ENCODE assay signal across 16 cellular contexts in the genomic region with DNA sequence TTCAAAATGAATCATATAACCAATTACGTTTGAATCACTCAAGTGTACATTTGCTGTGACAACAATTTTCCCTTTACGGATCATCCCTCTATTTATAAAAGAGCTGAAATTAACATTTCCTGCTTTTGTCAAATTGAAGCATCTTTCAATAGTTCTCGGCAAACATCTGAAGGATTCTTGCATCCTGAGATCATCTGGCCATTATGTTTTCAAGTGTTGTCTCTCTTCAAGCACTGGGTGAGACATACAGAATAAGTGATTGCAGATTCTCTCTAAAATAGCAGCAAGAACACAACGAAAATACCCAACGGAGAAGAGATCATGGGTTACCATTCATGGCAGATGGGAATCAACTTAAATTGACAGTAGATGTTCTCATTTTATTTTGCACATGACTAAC.
DNase-seq lines count a peak whose midpoint lies in the region; ATAC-seq and TF ChIP-seq lines count a peak whose summit lies in the region.
"Had no signal": no experiment of that assay in that cellular context is flagged by ENCODE, and none has a peak within 500 bp of the region (broad histone marks: within the 10 kb centered on the region; RNA-seq: fewer than 3 reads in every experiment).

No MANE protein-coding gene starts in this region.

- no peaks in the 10 kb centered on the region for H3K27me3 ChIP-seq in NT2/D1 (ENCODE audit: insufficient read depth, insufficient read length)
- H3K27me3 ChIP-seq: neutrophil had no signal

- no peaks in the 10 kb centered on the region for H3K9me3 Mint-ChIP-seq in osteocyte (ENCODE audit: unreplicated experiment)

- peak overlapping the region; percentile 23 for H3K27ac Mint-ChIP-seq in osteocyte (ENCODE audit: unreplicated experiment)
- H3K27ac Mint-ChIP-seq: activated naive CD4-positive, alpha-beta T cell treated with anti-CD3 and anti-CD28 coated beads, Interleukin-2, amount 50 U/mL, for 24 hours had no signal

- H3K4me1 ChIP-seq in NT2/D1 (ENCODE audit: insufficient read depth, insufficient read length), result no peaks in the 10 kb centered on the region
- H3K4me1 ChIP-seq: Caco-2 had no signal

- no peak overlapping the region for H3K9ac ChIP-seq in NT2/D1 (ENCODE audit: insufficient read length, low read depth)

- peaks cover 34% of the 10 kb centered on the region for H3K4me1 Mint-ChIP-seq in osteocyte (ENCODE audit: unreplicated experiment)
- H3K4me1 Mint-ChIP-seq: activated naive CD4-positive, alpha-beta T cell treated with anti-CD3 and anti-CD28 coated beads, Interleukin-2, amount 50 U/mL, for 24 hours had no signal

- no peaks in the 10 kb centered on the region for H3K36me3 Mint-ChIP-seq in osteocyte (ENCODE audit: unreplicated experiment)
- H3K36me3 Mint-ChIP-seq: activated naive CD4-positive, alpha-beta T cell treated with anti-CD3 and anti-CD28 coated beads, Interleukin-2, amount 50 U/mL, for 24 hours had no signal

- H3K27me3 Mint-ChIP-seq in osteocyte (ENCODE audit: unreplicated experiment), result no peaks in the 10 kb centered on the region
- H3K27me3 Mint-ChIP-seq: activated naive CD4-positive, alpha-beta T cell treated with anti-CD3 and anti-CD28 coated beads, Interleukin-2, amount 50 U/mL, for 24 hours had no signal

- H3K36me3 ChIP-seq in NT2/D1 (ENCODE audit: insufficient read depth, insufficient read length, low read length), result no peaks in the 10 kb centered on the region
- H3K36me3 ChIP-seq: neutrophil had no signal

- no peak overlapping the region for H3K4me3 ChIP-seq in NT2/D1 (ENCODE audit: insufficient read length, low read depth)
- H3K4me3 ChIP-seq: K562 had no signal

- peak; percentile 45 for DNase-seq in GM04503 (ENCODE audit: low read depth)
- peak; percentile 64 for DNase-seq in NT2/D1 (ENCODE audit: low read depth, low spot score)
- peak; percentile 46 for DNase-seq in fibroblast of gingiva (ENCODE audit: low read depth)
- DNase-seq in osteocyte (ENCODE audit: extremely low spot score, unreplicated experiment), result no peak
- DNase-seq in activated T-cell treated with anti-CD3 and anti-CD28 coated beads, Interleukin-2, amount 50 U/mL, for 1 hour, result no peak
- DNase-seq in activated CD4-positive, alpha-beta T cell treated with anti-CD3 and anti-CD28 coated beads, Interleukin-2, amount 50 U/mL, for 4 hours, result no peak
- DNase-seq: activated CD4-positive, alpha-beta T cell treated with anti-CD3 and anti-CD28 coated beads, Interleukin-2, amount 50 U/mL, for 48 hours; Caco-2; islet precursor cell; NCI-H446; stimulated activated CD4-positive, alpha-beta T cell treated with anti-CD3 and anti-CD28 coated beads, Interleukin-2, amount 100 ng/mL, for 24 hours had no signal

- no peak overlapping the region for H3K4me3 Mint-ChIP-seq in osteocyte (ENCODE audit: unreplicated experiment)
- H3K4me3 Mint-ChIP-seq: activated naive CD4-positive, alpha-beta T cell treated with anti-CD3 and anti-CD28 coated beads, Interleukin-2, amount 50 U/mL, for 24 hours had no signal

- ATAC-seq in HG03139 (IDR thresholded peaks at IDR 0.05; ENCODE audit: unreplicated experiment), result no peak
- ATAC-seq in HG02759 (IDR thresholded peaks at IDR 0.05; ENCODE audit: unreplicated experiment), result no peak
- ATAC-seq: K562 had no signal

- no peaks in the 10 kb centered on the region for H3K9me3 ChIP-seq in NT2/D1 (ENCODE audit: insufficient read depth, low read length)
- H3K9me3 ChIP-seq: Caco-2, neutrophil had no signal

- no peak for TF ChIP-seq CTCF in osteocyte (IDR thresholded peaks at IDR 0.05)

Comparison
In these comparisons a context has a peak if more than half of its experiments do, and no peak if none do; other contexts are left out.
1. DNase-seq: peak in GM04503 (single experiment), NT2/D1 (single experiment) and fibroblast of gingiva (single experiment); none in osteocyte (single experiment), activated T-cell treated with anti-CD3 and anti-CD28 coated beads, Interleukin-2, amount 50 U/mL, for 1 hour (single experiment) and activated CD4-positive, alpha-beta T cell treated with anti-CD3 and anti-CD28 coated beads, Interleukin-2, amount 50 U/mL, for 4 hours (0 of 2).